Comparison of ENCODE assay signal across 8 cellular contexts in the genomic region with DNA sequence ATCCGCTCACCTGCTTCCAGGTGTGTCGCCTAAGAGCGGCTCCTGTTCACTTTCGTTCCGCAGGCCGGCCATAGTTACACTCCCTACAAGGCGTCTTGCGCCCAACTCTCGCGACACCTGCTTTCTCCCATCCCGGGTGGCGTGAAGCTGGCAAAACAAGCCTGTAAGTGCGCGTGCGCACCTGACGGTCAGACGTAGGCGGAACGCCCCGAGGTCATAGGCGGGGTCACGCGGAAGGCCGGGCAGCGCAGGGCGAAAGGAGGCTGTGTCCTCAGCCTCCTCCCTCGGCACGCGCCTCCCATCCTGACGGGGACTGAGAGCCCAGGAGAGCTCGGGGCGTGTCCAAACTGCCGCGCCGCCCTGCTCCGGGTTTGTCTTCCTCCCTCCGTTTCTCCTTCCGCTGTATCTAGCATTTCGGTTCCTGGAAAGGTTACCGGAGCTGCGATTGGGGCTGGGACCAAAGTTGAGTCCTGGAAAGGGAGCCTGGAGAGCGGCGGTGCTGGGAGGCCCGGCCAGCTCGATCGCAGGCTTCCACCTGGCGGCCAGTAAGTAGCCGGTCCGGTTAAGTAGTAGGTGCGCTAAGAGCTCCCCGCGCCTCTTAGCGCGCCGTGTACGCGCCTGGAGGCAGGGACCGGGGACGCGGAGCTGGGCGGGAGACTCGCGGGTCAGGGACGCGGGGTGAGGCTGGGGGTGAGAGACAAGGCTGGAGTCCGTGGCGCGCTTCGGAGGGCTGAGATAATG. TPM values are rescaled to one million over a fixed set of nuclear protein-coding genes. Genes with fewer than 3 reads are reported as not detected.
DNase-seq lines count a peak whose midpoint lies in the region; ATAC-seq and TF ChIP-seq lines count a peak whose summit lies in the region.

A gene (plus strand): TSS at position 345 of the 741 bp plus-strand sequence. CDS start 17,550 bp downstream, outside the sequence.
A gene with protein sequence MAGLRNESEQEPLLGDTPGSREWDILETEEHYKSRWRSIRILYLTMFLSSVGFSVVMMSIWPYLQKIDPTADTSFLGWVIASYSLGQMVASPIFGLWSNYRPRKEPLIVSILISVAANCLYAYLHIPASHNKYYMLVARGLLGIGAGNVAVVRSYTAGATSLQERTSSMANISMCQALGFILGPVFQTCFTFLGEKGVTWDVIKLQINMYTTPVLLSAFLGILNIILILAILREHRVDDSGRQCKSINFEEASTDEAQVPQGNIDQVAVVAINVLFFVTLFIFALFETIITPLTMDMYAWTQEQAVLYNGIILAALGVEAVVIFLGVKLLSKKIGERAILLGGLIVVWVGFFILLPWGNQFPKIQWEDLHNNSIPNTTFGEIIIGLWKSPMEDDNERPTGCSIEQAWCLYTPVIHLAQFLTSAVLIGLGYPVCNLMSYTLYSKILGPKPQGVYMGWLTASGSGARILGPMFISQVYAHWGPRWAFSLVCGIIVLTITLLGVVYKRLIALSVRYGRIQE (minus strand): TSS at position 112 of the 741 bp plus-strand sequence. CDS start 40 bp downstream, at position 72.

- peak within 1 kb of the TSS; percentile 70 to 98 (median 97) for H3K27ac ChIP-seq in adrenal gland

- in situ Hi-C loops in GM13976 (cut with MboI; ENCODE audit: low sequenced_read_pairs, unreplicated experiment), result no loop called here

- no peaks in the 10 kb centered on the region for H3K27me3 Mint-ChIP-seq in type B pancreatic cell

- peak; percentile 56 to 91 for TF ChIP-seq POLR2A in adrenal gland (IDR thresholded peaks at IDR 0.05)

- no peaks in the 10 kb centered on the region for H3K36me3 ChIP-seq in adrenal gland (replicated peaks in 1 of 2)

- peaks cover 4% of the 10 kb centered on the region for H3K36me3 Mint-ChIP-seq in type B pancreatic cell

- H3K9me3 Mint-ChIP-seq in type B pancreatic cell, result no peaks in the 10 kb centered on the region

- DNase-seq in GM13976 (ENCODE audit: low spot score) (peak; percentile 97), NCI-H146 (lab: John Stamatoyannopoulos, UW) (peak; percentile 97), T-helper 1 cell (peak; percentile 99 to 100 (median 99)), adrenal gland (peak; percentile 99 to 100 (median 100)), cardiac septum (ENCODE audit: low spot score) (peak; percentile 99), pons (ENCODE audit: low spot score) (peak; percentile 94), type B pancreatic cell (ENCODE audit: extremely low spot score, unreplicated experiment) (peak; percentile 99)

- TF ChIP-seq CTCF in GM13976 (IDR thresholded peaks at IDR 0.05; ENCODE audit: borderline replicate concordance, control extremely low read depth, extremely low read depth, insufficient read depth, missing control alignments) (no peak), adrenal gland (IDR thresholded peaks at IDR 0.05) (peak; percentile 23 to 70 (median 62)), type B pancreatic cell (conservative IDR thresholded peaks at IDR 0.05) (peak; percentile 69)

- peak within 1 kb of the TSS; percentile 99 for H3K27ac Mint-ChIP-seq in type B pancreatic cell

- H3K4me3 ChIP-seq in adrenal gland, result peak within 1 kb of the TSS; percentile 85 to 91 (median 88)

- WGBS in adrenal gland, 4 donors, result 0% methylated on average over 2 to 69 of the region's 69 CpGs

- no peaks in the 10 kb centered on the region for H3K9me3 ChIP-seq in adrenal gland (replicated peaks in 1 of 3)

- H3K4me1 Mint-ChIP-seq in type B pancreatic cell (ENCODE audit: unreplicated experiment), result peaks cover 12% of the 10 kb centered on the region

- H3K4me1 ChIP-seq in adrenal gland (replicated peaks in 1 of 2), result peaks cover 6 to 31% of the 10 kb centered on the region in 2 donors

- peak within 1 kb of the TSS; percentile 98 for H3K4me3 Mint-ChIP-seq in type B pancreatic cell

- peak; percentile 94 for ATAC-seq in HG02870 (IDR thresholded peaks at IDR 0.05; ENCODE audit: unreplicated experiment)

- intact Hi-C loops in adrenal gland (cut with DNase I), result loop anchor here in 1 of 2 donors (10.0 kb wide), 2 partner anchors 90 kb away; no protein-coding TSS in a partner anchor
- intact Hi-C loops in cardiac septum (cut with DNase I), result loop anchor here (1.0 to 2.0 kb wide), 3 partner anchors 85 to 182 kb away; a partner anchor contains a TSS

- no peaks in the 10 kb centered on the region for H3K27me3 ChIP-seq in adrenal gland

RNA-seq across cellular contexts. Expression of the first gene that starts in this region (rescaled TPM):
- 10 to 100 TPM in 3 of 8 donors, 1 to 10 TPM in 5; 4.7 to 25.6 (median 9.4) TPM for total RNA-seq in adrenal gland
- 10 to 100 TPM in 1 of 3 donors, 1 to 10 TPM in 2; 5.1 to 11.2 (median 5.1) TPM for polyA plus RNA-seq in adrenal gland
- 35.1 TPM for total RNA-seq in cardiac septum
- 10.9 and 13.1 TPM in 2 replicates for total RNA-seq in type B pancreatic cell (ENCODE audit: low replicate concordance)

RNA-seq across cellular contexts. Expression of the second gene that starts in this region (rescaled TPM):
- 10 to 100 TPM in 7 of 8 donors, 1 to 10 TPM in 1; 2.6 to 74.6 (median 18.0) TPM for total RNA-seq in adrenal gland
- polyA plus RNA-seq in adrenal gland, result 10 to 100 TPM; 19.8 to 26.1 (median 22.7) TPM
- total RNA-seq in cardiac septum, result 10.9 TPM
- 18.4 and 23.7 TPM in 2 replicates for total RNA-seq in type B pancreatic cell (ENCODE audit: low replicate concordance)

Comparison
In these comparisons a context has a peak if more than half of its experiments do, and no peak if none do; other contexts are left out.
1. Peak in every context shown above with its lines: DNase-seq, ATAC-seq, H3K4me3 ChIP-seq and H3K27ac ChIP-seq.